26 cellular contexts compared by ENCODE assay signal in the genomic region with DNA sequence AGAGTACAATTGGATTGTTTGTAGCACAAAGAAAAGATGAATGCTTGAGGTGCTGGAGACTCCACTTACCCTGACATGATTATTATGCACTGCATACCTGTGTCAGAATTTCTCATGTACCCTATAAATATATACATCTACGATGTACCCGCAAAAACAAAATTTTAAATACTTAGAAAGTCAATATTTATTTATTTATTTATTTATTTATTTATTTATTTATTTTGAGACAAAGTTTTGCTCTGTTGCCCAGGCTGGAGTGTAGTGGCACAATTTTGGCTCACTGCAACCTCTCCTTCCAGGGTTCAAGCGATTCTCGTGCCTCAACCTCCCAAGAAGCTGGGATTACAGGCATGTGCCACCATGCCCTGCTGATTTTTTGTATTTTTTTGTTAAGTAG.
"Had no signal": no experiment of that assay in that cellular context is flagged by ENCODE, and none has a peak within 500 bp of the region (broad histone marks: within the 10 kb centered on the region; RNA-seq: fewer than 3 reads in every experiment).

No MANE protein-coding gene starts in this region.

- H3K4me1 ChIP-seq: stomach, suprapubic skin, testis, thyroid gland, tibial artery, tibial nerve, transverse colon, upper lobe of left lung, upper lobe of right lung, uterus, vagina had no signal

- H3K27me3 ChIP-seq: suprapubic skin, testis, thyroid gland, tibial nerve, transverse colon, upper lobe of left lung, upper lobe of right lung, uterus, vagina had no signal

- H3K9me3 ChIP-seq: suprapubic skin, testis, thoracic aorta, thyroid gland, tibial artery, transverse colon, upper lobe of left lung, upper lobe of right lung, uterus, vagina had no signal

- FAIRE-seq: urothelium cell line had no signal

- H3K27ac ChIP-seq: stomach, suprapubic skin, testis, thoracic aorta, thyroid gland, tibial artery, tibial nerve, transverse colon, upper lobe of left lung, upper lobe of right lung, uterus, vagina had no signal

- H3K36me3 ChIP-seq: stomach, suprapubic skin, thoracic aorta, thyroid gland, tibial artery, tibial nerve, transverse colon, upper lobe of left lung, upper lobe of right lung, uterus, vagina had no signal

- DNase-seq: stimulated activated CD4-positive, alpha-beta T cell treated with anti-CD3 and anti-CD28 coated beads, Interleukin-2, amount 100 ng/mL, for 48 hours; stimulated activated CD4-positive, alpha-beta T cell treated with anti-CD3 and anti-CD28 coated beads, Interleukin-4, amount 100 ng/mL, for 1 hour; stimulated activated CD4-positive, alpha-beta T cell treated with anti-CD3 and anti-CD28 coated beads, Interleukin-4, amount 100 ng/mL, for 24 hours; stimulated activated CD4-positive, alpha-beta T cell treated with anti-CD3 and anti-CD28 coated beads, Interleukin-4, amount 100 ng/mL, for 4 hours; stimulated activated naive B cell treated with anti-CD40 and anti-IgM and Interleukin-4, amounts not matched to agents 10 μg/mL and 1 μg/mL and 100 μg/mL, for 72 hours; stimulated activated naive CD4-positive, alpha-beta T cell; stimulated activated naive CD4-positive, alpha-beta T cell treated with Interleukin-2 at 50 U/mL for 16 hours; stimulated activated naive CD8-positive, alpha-beta T cell treated with anti-CD3 and anti-CD28 coated beads, Interleukin-15, amount 100 ng/mL, for 72 hours; stimulated activated naive CD8-positive, alpha-beta T cell treated with anti-CD3 and anti-CD28 coated beads, Interleukin-15, Interleukin-2, amounts not matched to agents 100 U/mL and 50 U/mL, for 24 hours; stomach; substantia nigra; testis; thyroid gland; tibial artery; transverse colon; trophoblast cell; upper lobe of left lung; upper lobe of right lung; uterus had no signal

- ATAC-seq: stimulated activated effector memory CD8-positive, alpha-beta T cell treated with anti-CD3 and anti-CD28 coated beads, Interleukin-12 subunit alpha, Interleukin-12 subunit beta, amount 100 ng/mL, for 72 hours; stimulated activated memory B cell treated with anti-CD40 and anti-IgM and Interleukin-4, amounts not matched to agents 10 μg/mL and 1 μg/mL and 100 μg/mL, for 72 hours; stimulated activated naive B cell treated with anti-CD40 and anti-IgM and Interleukin-4, amounts not matched to agents 10 μg/mL and 1 μg/mL and 100 μg/mL, for 72 hours; stimulated activated naive CD8-positive, alpha-beta T cell treated with anti-CD3 and anti-CD28 coated beads, Interleukin-15, amount 100 ng/mL, for 72 hours; stimulated activated naive CD8-positive, alpha-beta T cell treated with anti-CD3 and anti-CD28 coated beads, Interleukin-15, Interleukin-2, amounts not matched to agents 100 U/mL and 50 U/mL, for 24 hours; upper lobe of right lung had no signal

- H3K4me3 ChIP-seq: stomach, suprapubic skin, testis, thoracic aorta, thyroid gland, tibial artery, tibial nerve, transverse colon, upper lobe of left lung, upper lobe of right lung, uterus, vagina had no signal
